Comparison of ENCODE assay signal across 13 cellular contexts in the genomic region with DNA sequence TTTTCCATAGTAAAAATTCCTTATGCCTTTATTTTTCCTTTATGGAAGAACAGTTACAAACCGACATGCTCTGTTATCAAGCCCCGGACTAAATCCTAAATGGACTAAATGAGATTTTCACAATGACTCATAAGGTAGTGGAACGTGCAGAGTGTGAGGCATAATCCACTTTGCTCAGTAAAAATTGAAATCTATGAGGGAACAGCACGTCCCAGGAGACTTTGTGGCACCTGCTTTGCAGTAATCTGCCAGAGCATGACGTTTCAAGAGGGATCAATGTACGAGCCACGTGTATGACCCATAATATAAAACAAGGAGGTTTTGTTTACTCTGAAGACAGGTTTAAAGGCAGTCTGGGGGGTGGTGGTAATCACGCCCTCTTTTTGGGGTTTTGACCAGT.
DNase-seq lines count a peak whose midpoint lies in the region; ATAC-seq and TF ChIP-seq lines count a peak whose summit lies in the region.
"Had no signal": no experiment of that assay in that cellular context is flagged by ENCODE, and none has a peak within 500 bp of the region (broad histone marks: within the 10 kb centered on the region; RNA-seq: fewer than 3 reads in every experiment).

No MANE protein-coding gene starts in this region.

- H3K4me3 ChIP-seq in A673 (ENCODE audit: low read depth, low read length, poor library complexity, severe bottlenecking): no peak overlapping the region
- H3K4me3 ChIP-seq: testis had no signal

- BruUV-seq in A673 (replicated peaks; lab: Mats Ljungman, UMichigan): no TSS peak

- peaks cover 4% of the 10 kb centered on the region for H3K36me3 ChIP-seq in A673 (ENCODE audit: insufficient read depth, low read length, poor library complexity, severe bottlenecking)

- DNase-seq in A673 (ENCODE audit: low spot score) (peak; percentile 77), NCI-H187 treated with DMSO at 0.1 percent for 48 hours (lab: John Stamatoyannopoulos, UW) (peak; percentile 73), amniotic epithelial cell (ENCODE audit: low read depth) (peak; percentile 54), GM13976 (ENCODE audit: low spot score) (no peak), omental fat pad (ENCODE audit: low spot score) (no peak)
- DNase-seq: activated CD4-positive, alpha-beta T cell treated with anti-CD3 and anti-CD28 coated beads for 48 hours; activated effector memory CD4-positive, alpha-beta T cell treated with anti-CD3 and anti-CD28 coated beads, Interleukin-2, amount 50 U/mL, for 16 hours; erythroblast; right cardiac atrium; testis had no signal

- H3K27ac ChIP-seq in A673 (ENCODE audit: low read depth, low read length, poor library complexity, severe bottlenecking): no peak overlapping the region
- H3K27ac ChIP-seq: testis had no signal

- in situ Hi-C loops in GM13976 (cut with MboI; ENCODE audit: low sequenced_read_pairs, unreplicated experiment): loop anchor here (25.0 kb wide), 1 partner anchor 270 kb away; no protein-coding TSS in a partner anchor

- intact Hi-C loops in A673 (cut with micrococcal nuclease; ENCODE audit: unreplicated experiment): no loop called here

- TF ChIP-seq CTCF in A673 (conservative IDR thresholded peaks at IDR 0.05; ENCODE audit: low read depth, low read length) (no peak), GM13976 (IDR thresholded peaks at IDR 0.05; ENCODE audit: borderline replicate concordance, control extremely low read depth, extremely low read depth, insufficient read depth, missing control alignments) (no peak), omental fat pad (IDR thresholded peaks at IDR 0.05) (no peak)

- H3K9me3 ChIP-seq in A673 (ENCODE audit: low read depth, low read length, poor library complexity, severe bottlenecking): no peaks in the 10 kb centered on the region
- H3K9me3 ChIP-seq: testis had no signal

- CTCF ChIA-PET in A673 (lab: Charles Lee): no interaction called here

- peaks cover 12% of the 10 kb centered on the region for H3K4me1 ChIP-seq in A673 (ENCODE audit: insufficient read depth, low read length, poor library complexity, severe bottlenecking)
- H3K4me1 ChIP-seq: testis had no signal

- POLR2A ChIA-PET in A673 (lab: Charles Lee; ENCODE audit: low non-redundant PET): no interaction called here

- H3K27me3 ChIP-seq in A673 (replicated peaks; ENCODE audit: insufficient read depth, low read depth, low read length, poor library complexity): no peaks in the 10 kb centered on the region
- H3K27me3 ChIP-seq: testis had no signal

- ATAC-seq in GM21447 (IDR thresholded peaks at IDR 0.05; ENCODE audit: unreplicated experiment) (peak; percentile 74), HG03039 (IDR thresholded peaks at IDR 0.05; ENCODE audit: unreplicated experiment) (no peak), omental fat pad (ENCODE audit: low FRiP score) (no peak), HG02642 (IDR thresholded peaks at IDR 0.05; ENCODE audit: poor library complexity, unreplicated experiment) (no peak)
- ATAC-seq: right cardiac atrium had no signal

Comparison
In these comparisons a context has a peak if more than half of its experiments do, and no peak if none do; other contexts are left out.
1. DNase-seq: peak in A673 (single experiment), NCI-H187 treated with DMSO at 0.1 percent for 48 hours (single experiment) and amniotic epithelial cell (single experiment); none in GM13976 (single experiment) and omental fat pad (single experiment).